Comparison of ENCODE assay signal across 1 cellular context in the genomic region with DNA sequence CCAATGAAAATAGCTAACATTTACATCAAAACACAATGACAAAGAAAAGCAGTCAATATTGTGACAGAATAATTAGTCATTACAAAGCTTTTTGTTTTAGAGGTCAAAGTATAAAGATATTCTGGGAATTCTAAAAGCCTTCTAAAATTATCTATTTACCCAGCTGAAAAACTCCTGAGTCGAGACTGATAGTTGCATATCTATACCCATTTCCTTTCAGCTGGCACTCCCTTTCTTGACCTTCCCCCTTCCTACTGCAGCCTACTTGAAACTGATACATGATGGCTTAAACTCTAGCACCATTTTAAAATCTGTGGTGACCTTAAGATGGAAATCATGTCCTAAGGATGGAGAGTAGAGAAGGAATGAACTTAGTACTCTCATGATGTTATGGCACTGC.
A peak's percentile ranks its signal among the peaks of the same experiment; 100 is the strongest.
TF ChIP-seq lines count a peak whose summit lies in the region.

No MANE protein-coding gene starts in this region.

TF ChIP-seq in K562, 482 proteins besides CTCF, POLR2A, EP300 and RAD21 (continued from another document and continues in another):
- TF ChIP-seq ZBTB40 (IDR thresholded peaks at IDR 0.05): no peak
- no peak for TF ChIP-seq ZBTB40 (CRISPR knock-in tag; IDR thresholded peaks at IDR 0.05)
- no peak for TF ChIP-seq ZNF274 (IDR thresholded peaks at IDR 0.05; ENCODE audit: borderline replicate concordance, low read depth, low read length)
- TF ChIP-seq, protein P1, sequence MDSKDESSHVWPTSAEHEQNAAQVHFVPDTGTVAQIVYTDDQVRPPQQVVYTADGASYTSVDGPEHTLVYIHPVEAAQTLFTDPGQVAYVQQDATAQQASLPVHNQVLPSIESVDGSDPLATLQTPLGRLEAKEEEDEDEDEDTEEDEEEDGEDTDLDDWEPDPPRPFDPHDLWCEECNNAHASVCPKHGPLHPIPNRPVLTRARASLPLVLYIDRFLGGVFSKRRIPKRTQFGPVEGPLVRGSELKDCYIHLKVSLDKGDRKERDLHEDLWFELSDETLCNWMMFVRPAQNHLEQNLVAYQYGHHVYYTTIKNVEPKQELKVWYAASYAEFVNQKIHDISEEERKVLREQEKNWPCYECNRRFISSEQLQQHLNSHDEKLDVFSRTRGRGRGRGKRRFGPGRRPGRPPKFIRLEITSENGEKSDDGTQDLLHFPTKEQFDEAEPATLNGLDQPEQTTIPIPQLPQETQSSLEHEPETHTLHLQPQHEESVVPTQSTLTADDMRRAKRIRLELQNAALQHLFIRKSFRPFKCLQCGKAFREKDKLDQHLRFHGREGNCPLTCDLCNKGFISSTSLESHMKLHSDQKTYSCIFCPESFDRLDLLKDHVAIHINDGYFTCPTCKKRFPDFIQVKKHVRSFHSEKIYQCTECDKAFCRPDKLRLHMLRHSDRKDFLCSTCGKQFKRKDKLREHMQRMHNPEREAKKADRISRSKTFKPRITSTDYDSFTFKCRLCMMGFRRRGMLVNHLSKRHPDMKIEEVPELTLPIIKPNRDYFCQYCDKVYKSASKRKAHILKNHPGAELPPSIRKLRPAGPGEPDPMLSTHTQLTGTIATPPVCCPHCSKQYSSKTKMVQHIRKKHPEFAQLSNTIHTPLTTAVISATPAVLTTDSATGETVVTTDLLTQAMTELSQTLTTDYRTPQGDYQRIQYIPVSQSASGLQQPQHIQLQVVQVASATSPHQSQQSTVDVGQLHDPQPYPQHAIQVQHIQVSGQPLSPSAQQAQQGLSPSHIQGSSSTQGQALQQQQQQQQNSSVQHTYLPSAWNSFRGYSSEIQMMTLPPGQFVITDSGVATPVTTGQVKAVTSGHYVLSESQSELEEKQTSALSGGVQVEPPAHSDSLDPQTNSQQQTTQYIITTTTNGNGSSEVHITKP (IDR thresholded peaks at IDR 0.05; ENCODE audit: partially characterized antibody): no peak
- TF ChIP-seq ZNF282 (CRISPR knock-in tag; IDR thresholded peaks at IDR 0.05): no peak
- no peak for TF ChIP-seq ZNF75A (CRISPR knock-in tag; IDR thresholded peaks at IDR 0.05)
- TF ChIP-seq MEF2A (IDR thresholded peaks at IDR 0.05; ENCODE audit: control insufficient read depth, low read depth, low read length): peak; percentile 67; the same call in 1 of the 2 replicates
- TF ChIP-seq KAT7 (CRISPR knock-in tag; IDR thresholded peaks at IDR 0.05; ENCODE audit: borderline replicate concordance): no peak
- TF ChIP-seq TCF7L2 (IDR thresholded peaks at IDR 0.05; ENCODE audit: low read depth, low read length): no peak
- TF ChIP-seq, protein P2, sequence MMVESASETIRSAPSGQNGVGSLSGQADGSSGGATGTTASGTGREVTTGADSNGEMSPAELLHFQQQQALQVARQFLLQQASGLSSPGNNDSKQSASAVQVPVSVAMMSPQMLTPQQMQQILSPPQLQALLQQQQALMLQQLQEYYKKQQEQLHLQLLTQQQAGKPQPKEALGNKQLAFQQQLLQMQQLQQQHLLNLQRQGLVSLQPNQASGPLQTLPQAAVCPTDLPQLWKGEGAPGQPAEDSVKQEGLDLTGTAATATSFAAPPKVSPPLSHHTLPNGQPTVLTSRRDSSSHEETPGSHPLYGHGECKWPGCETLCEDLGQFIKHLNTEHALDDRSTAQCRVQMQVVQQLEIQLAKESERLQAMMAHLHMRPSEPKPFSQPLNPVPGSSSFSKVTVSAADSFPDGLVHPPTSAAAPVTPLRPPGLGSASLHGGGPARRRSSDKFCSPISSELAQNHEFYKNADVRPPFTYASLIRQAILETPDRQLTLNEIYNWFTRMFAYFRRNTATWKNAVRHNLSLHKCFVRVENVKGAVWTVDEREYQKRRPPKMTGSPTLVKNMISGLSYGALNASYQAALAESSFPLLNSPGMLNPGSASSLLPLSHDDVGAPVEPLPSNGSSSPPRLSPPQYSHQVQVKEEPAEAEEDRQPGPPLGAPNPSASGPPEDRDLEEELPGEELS (CRISPR knock-in tag; IDR thresholded peaks at IDR 0.05; ENCODE audit: borderline replicate concordance): no peak
- peak; percentile 53; the same call in 1 of the 2 replicates for TF ChIP-seq SMARCE1 (IDR thresholded peaks at IDR 0.05)
- TF ChIP-seq MIER1 (IDR thresholded peaks at IDR 0.05; ENCODE audit: low read depth): no peak
- TF ChIP-seq E2F3 (CRISPR knock-in tag; IDR thresholded peaks at IDR 0.05): no peak
- peak; percentile 56; the same call in 1 of the 2 replicates for TF ChIP-seq NCOA1 (IDR thresholded peaks at IDR 0.05; ENCODE audit: low read depth)
- no peak for TF ChIP-seq RBM17 (IDR thresholded peaks at IDR 0.05; ENCODE audit: borderline replicate concordance, low read depth, low read length)
- peak; percentile 87 for TF ChIP-seq SMARCA4 (IDR thresholded peaks at IDR 0.05)
- TF ChIP-seq FOS (IDR thresholded peaks at IDR 0.05; ENCODE audit: extremely low read depth, insufficient read length): no peak
- TF ChIP-seq MXI1 (IDR thresholded peaks at IDR 0.05; ENCODE audit: low read depth, low read length): no peak
- TF ChIP-seq, protein P3, sequence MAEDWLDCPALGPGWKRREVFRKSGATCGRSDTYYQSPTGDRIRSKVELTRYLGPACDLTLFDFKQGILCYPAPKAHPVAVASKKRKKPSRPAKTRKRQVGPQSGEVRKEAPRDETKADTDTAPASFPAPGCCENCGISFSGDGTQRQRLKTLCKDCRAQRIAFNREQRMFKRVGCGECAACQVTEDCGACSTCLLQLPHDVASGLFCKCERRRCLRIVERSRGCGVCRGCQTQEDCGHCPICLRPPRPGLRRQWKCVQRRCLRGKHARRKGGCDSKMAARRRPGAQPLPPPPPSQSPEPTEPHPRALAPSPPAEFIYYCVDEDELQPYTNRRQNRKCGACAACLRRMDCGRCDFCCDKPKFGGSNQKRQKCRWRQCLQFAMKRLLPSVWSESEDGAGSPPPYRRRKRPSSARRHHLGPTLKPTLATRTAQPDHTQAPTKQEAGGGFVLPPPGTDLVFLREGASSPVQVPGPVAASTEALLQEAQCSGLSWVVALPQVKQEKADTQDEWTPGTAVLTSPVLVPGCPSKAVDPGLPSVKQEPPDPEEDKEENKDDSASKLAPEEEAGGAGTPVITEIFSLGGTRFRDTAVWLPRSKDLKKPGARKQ (CRISPR knock-in tag; IDR thresholded peaks at IDR 0.05): no peak
- TF ChIP-seq ZFP36 (IDR thresholded peaks at IDR 0.05; ENCODE audit: low read depth, low read length, partially characterized antibody): no peak
- TF ChIP-seq BCL6 (CRISPR knock-in tag; IDR thresholded peaks at IDR 0.05): no peak
- TF ChIP-seq HLTF (IDR thresholded peaks at IDR 0.05): no peak
- no peak for TF ChIP-seq MCM2 (IDR thresholded peaks at IDR 0.05; ENCODE audit: low read depth)
- TF ChIP-seq MYBL2 (IDR thresholded peaks at IDR 0.05; ENCODE audit: low read depth): no peak
- TF ChIP-seq MYBL2 (CRISPR knock-in tag; IDR thresholded peaks at IDR 0.05; ENCODE audit: borderline replicate concordance): no peak
- TF ChIP-seq ZNF436 (CRISPR knock-in tag; IDR thresholded peaks at IDR 0.05): no peak
- TF ChIP-seq ETV5 (CRISPR knock-in tag; IDR thresholded peaks at IDR 0.05; ENCODE audit: low read depth): peak; percentile 47; the same call in 1 of the 2 replicates
- TF ChIP-seq ZNF23 (CRISPR knock-in tag; IDR thresholded peaks at IDR 0.05): no peak
- TF ChIP-seq HDAC3 (IDR thresholded peaks at IDR 0.05; ENCODE audit: borderline replicate concordance, partially characterized antibody): peak; percentile 85
- TF ChIP-seq STAT6 (CRISPR knock-in tag; IDR thresholded peaks at IDR 0.05): no peak
- no peak for TF ChIP-seq SETDB1 (IDR thresholded peaks at IDR 0.05; ENCODE audit: low read length)
- TF ChIP-seq, protein P4, sequence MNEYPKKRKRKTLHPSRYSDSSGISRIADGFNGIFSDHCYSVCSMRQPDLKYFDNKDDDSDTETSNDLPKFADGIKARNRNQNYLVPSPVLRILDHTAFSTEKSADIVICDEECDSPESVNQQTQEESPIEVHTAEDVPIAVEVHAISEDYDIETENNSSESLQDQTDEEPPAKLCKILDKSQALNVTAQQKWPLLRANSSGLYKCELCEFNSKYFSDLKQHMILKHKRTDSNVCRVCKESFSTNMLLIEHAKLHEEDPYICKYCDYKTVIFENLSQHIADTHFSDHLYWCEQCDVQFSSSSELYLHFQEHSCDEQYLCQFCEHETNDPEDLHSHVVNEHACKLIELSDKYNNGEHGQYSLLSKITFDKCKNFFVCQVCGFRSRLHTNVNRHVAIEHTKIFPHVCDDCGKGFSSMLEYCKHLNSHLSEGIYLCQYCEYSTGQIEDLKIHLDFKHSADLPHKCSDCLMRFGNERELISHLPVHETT (CRISPR knock-in tag; conservative IDR thresholded peaks at IDR 0.05 in 1 of 2, IDR thresholded peaks at IDR 0.05 in 1 of 2): 0 out of 4 replicates have a peak, but pooled peaks of 1 of the 2 experiments have one; percentile 47
- no peak for TF ChIP-seq ZNF3 (CRISPR knock-in tag; IDR thresholded peaks at IDR 0.05)
- 0 out of 2 replicates have a peak, but pooled peaks have one; percentile 30 for TF ChIP-seq LEF1 (IDR thresholded peaks at IDR 0.05)
